In genomic region chr14:61699092-61699491, GRCh38 we compare ENCODE assay signal across 1 cellular context.
TF ChIP-seq lines count a peak whose summit lies in the region.

No MANE protein-coding gene starts in this region.

TF ChIP-seq in HepG2, 621 proteins besides CTCF, POLR2A, EP300 and RAD21:
- TF ChIP-seq ZHX2 (IDR thresholded peaks at IDR 0.05; ENCODE audit: low read depth) (no peak), ZHX2 (CRISPR knock-in tag; IDR thresholded peaks at IDR 0.05; ENCODE audit: borderline replicate concordance) (no peak), FIP1L1 (IDR thresholded peaks at IDR 0.05; ENCODE audit: borderline replicate concordance, insufficient read depth, low read depth, low read length) (no peak), SOX13 (IDR thresholded peaks at IDR 0.05) (no peak), SOX13 (CRISPR knock-in tag; conservative IDR thresholded peaks at IDR 0.05 in 1 of 2, IDR thresholded peaks at IDR 0.05 in 1 of 2) (peak in 1 of 2 experiments; percentile 11; a peak in 1 of 4 replicates)
